20 cellular contexts compared by ENCODE assay signal in genomic region chr13:73340069-73340468, GRCh38.
A peak's percentile ranks its signal among the peaks of the same experiment; 100 is the strongest.
DNase-seq lines count a peak whose midpoint lies in the region; ATAC-seq, FAIRE-seq and TF ChIP-seq lines count a peak whose summit lies in the region.
"Had no signal": no experiment of that assay in that cellular context is flagged by ENCODE, and none has a peak within 500 bp of the region (broad histone marks: within the 10 kb centered on the region; RNA-seq: fewer than 3 reads in every experiment).

No MANE protein-coding gene starts in this region.

- H3K79me2 ChIP-seq in PC-3 (ENCODE audit: low read length) = no peaks in the 10 kb centered on the region
- H3K79me2 ChIP-seq in keratinocyte (ENCODE audit: control insufficient read depth, insufficient read depth, low read length) = no peaks in the 10 kb centered on the region

- FAIRE-seq in bronchial epithelial cell (lab: Jason Lieb, UNC) (no peak), keratinocyte (lab: Jason Lieb, UNC) (peak; percentile 17)
- FAIRE-seq: G401.6, GM12891, H54 had no signal

- peaks cover 0 to 3% (median 0%) of the 10 kb centered on the region in 7 donors for H3K4me1 Mint-ChIP-seq in naive thymus-derived CD4-positive, alpha-beta T cell

- H3K9me2 ChIP-seq in PC-3 (replicated peaks; ENCODE audit: low read length) = no peaks in the 10 kb centered on the region

- H3K36me3 ChIP-seq in PC-3 (ENCODE audit: low read depth, low read length) (no peaks in the 10 kb centered on the region), bronchial epithelial cell (ENCODE audit: control insufficient read depth, insufficient read depth, low read length) (no peaks in the 10 kb centered on the region), keratinocyte (ENCODE audit: control insufficient read depth in 2 of 2, extremely low read depth in 1 of 2, insufficient read depth in 2 of 2, low read length in 2 of 2) (no peaks in the 10 kb centered on the region)
- no peaks in the 10 kb centered on the region for H3K36me3 ChIP-seq in naive thymus-derived CD4-positive, alpha-beta T cell (ENCODE audit: control insufficient read depth in 2 of 3, insufficient read depth in 3 of 3, low read length in 3 of 3)
- H3K36me3 ChIP-seq: BLaER1 had no signal

- TF ChIP-seq CTCF in PC-3 (conservative IDR thresholded peaks at IDR 0.05; ENCODE audit: low read depth, low read length) = no peak
- TF ChIP-seq CTCF in bronchial epithelial cell (IDR thresholded peaks at IDR 0.05; ENCODE audit: insufficient read depth, low read length, severe bottlenecking) = no peak
- TF ChIP-seq CTCF in keratinocyte (optimal IDR thresholded peaks at IDR 0.05 in 1 of 3, IDR thresholded peaks at IDR 0.05 in 1 of 3, conservative IDR thresholded peaks at IDR 0.05 in 1 of 3; ENCODE audit: extremely low read depth in 1 of 3, insufficient read depth in 2 of 3, low read length in 3 of 3) = no peak

- no peaks in the 10 kb centered on the region for H3K27me3 Mint-ChIP-seq in naive thymus-derived CD4-positive, alpha-beta T cell

- H3K9me3 ChIP-seq in PC-3 (ENCODE audit: low read length) = no peaks in the 10 kb centered on the region
- no peaks in the 10 kb centered on the region for H3K9me3 ChIP-seq in keratinocyte (ENCODE audit: control insufficient read depth, low read depth, low read length)
- H3K9me3 ChIP-seq in naive thymus-derived CD4-positive, alpha-beta T cell (ENCODE audit: control insufficient read depth in 2 of 3, low read length in 3 of 3) = no peaks in the 10 kb centered on the region
- H3K9me3 ChIP-seq: BLaER1 had no signal

- no peak for ATAC-seq in PC-3
- no peak for ATAC-seq in naive thymus-derived CD4-positive, alpha-beta T cell
- ATAC-seq: GM23338 had no signal

- intact Hi-C loops in PC-3 (cut with micrococcal nuclease) = no loop called here
- intact Hi-C loops in naive thymus-derived CD4-positive, alpha-beta T cell (cut with micrococcal nuclease) = no loop called here

- no peak overlapping the region for H3K4me3 Mint-ChIP-seq in naive thymus-derived CD4-positive, alpha-beta T cell
- H3K4me3 Mint-ChIP-seq: CD14-positive monocyte; CD4-positive, alpha-beta memory T cell; GM23338 had no signal

- POLR2A ChIA-PET in PC-3 (lab: Charles Lee; ENCODE audit: unreplicated experiment) = interaction anchor here (0.7 kb wide), 1 partner anchor 58 kb away, joined by 3 read pairs; no protein-coding TSS in a partner anchor
- POLR2A ChIA-PET in naive thymus-derived CD4-positive, alpha-beta T cell (lab: Charles Lee) = no interaction called here

- dilution Hi-C loops in keratinocyte (cut with MboI; ENCODE audit: extremely low pct_ligation_motif_present, low sequenced_read_pairs) = no loop called here

- H3K4me2 ChIP-seq in PC-3 (ENCODE audit: low read length) (no peak overlapping the region), keratinocyte (ENCODE audit: control insufficient read depth, extremely low read depth, insufficient read depth, low read depth, low read length) (no peak overlapping the region)
- H3K4me2 ChIP-seq: BLaER1, GM23338 had no signal

- no peaks in the 10 kb centered on the region for H3K9me1 ChIP-seq in keratinocyte (ENCODE audit: control insufficient read depth, extremely low read depth, insufficient read depth, low read length)

- H2AFZ ChIP-seq in PC-3 (ENCODE audit: low read length) (no peak overlapping the region), keratinocyte (ENCODE audit: control insufficient read depth, low read length) (no peak overlapping the region)
- H2AFZ ChIP-seq: GM23338 had no signal

- H4K20me1 ChIP-seq in PC-3 (ENCODE audit: low read length) (no peaks in the 10 kb centered on the region), keratinocyte (ENCODE audit: control insufficient read depth, extremely low read depth, insufficient read depth, low read length) (no peaks in the 10 kb centered on the region)
- H4K20me1 ChIP-seq: BLaER1 had no signal

- H3K36me3 Mint-ChIP-seq in naive thymus-derived CD4-positive, alpha-beta T cell = no peaks in the 10 kb centered on the region
- H3K36me3 Mint-ChIP-seq: CD4-positive, alpha-beta memory T cell had no signal

- no peak overlapping the region for H3K27ac ChIP-seq in PC-3 (ENCODE audit: low read length)
- H3K27ac ChIP-seq in keratinocyte (ENCODE audit: control insufficient read depth, insufficient read depth, low read length) = peak overlapping the region; percentile 100
- no peak overlapping the region for H3K27ac ChIP-seq in naive thymus-derived CD4-positive, alpha-beta T cell (ENCODE audit: low read depth, low read length)
- H3K27ac ChIP-seq: BLaER1, HL-60 had no signal

- no peak overlapping the region for H3K27ac Mint-ChIP-seq in naive thymus-derived CD4-positive, alpha-beta T cell
- H3K27ac Mint-ChIP-seq: CD4-positive, alpha-beta memory T cell; GM23338 had no signal

- CTCF ChIA-PET in PC-3 (lab: Charles Lee) = no interaction called here
- CTCF ChIA-PET in naive thymus-derived CD4-positive, alpha-beta T cell (lab: Charles Lee) = no interaction called here

- peaks cover 6% of the 10 kb centered on the region for H3F3A ChIP-seq in PC-3 (ENCODE audit: low read length, unreplicated experiment)

- no TSS peak for BruUV-seq in PC-3 (replicated peaks; lab: Mats Ljungman, UMichigan)

- DNase-seq in EH (ENCODE audit: low read depth) = peak; percentile 4
- peak; percentile 25 for DNase-seq in PC-3
- DNase-seq in bronchial epithelial cell (ENCODE audit: low read depth) = peak; percentile 28
- DNase-seq in keratinocyte (ENCODE audit: low read depth, low spot score) = no peak
- no peak for DNase-seq in naive thymus-derived CD4-positive, alpha-beta T cell
- no peak for DNase-seq in hippocampal formation (lab: John Stamatoyannopoulos, UW)
- no peak for DNase-seq in DMS53 (lab: John Stamatoyannopoulos, UW)
- DNase-seq: 8988T; CD4-positive, alpha-beta memory T cell; DMS153; DMS79 treated with DMSO at 0.1 percent for 48 hours; EL; HCEC 1CT had no signal

- H3K4me1 ChIP-seq in PC-3 (ENCODE audit: insufficient read depth, low read length) (peaks cover 50% of the 10 kb centered on the region), keratinocyte (ENCODE audit: control insufficient read depth, extremely low read depth, insufficient read depth, low read length) (peaks cover 59% of the 10 kb centered on the region)
- no peaks in the 10 kb centered on the region for H3K4me1 ChIP-seq in naive thymus-derived CD4-positive, alpha-beta T cell (ENCODE audit: control insufficient read depth in 2 of 2, insufficient read depth in 2 of 2, low read length in 2 of 2)
- H3K4me1 ChIP-seq: BLaER1 had no signal

- H3K27me3 ChIP-seq in PC-3 (ENCODE audit: low read length) = no peaks in the 10 kb centered on the region
- H3K27me3 ChIP-seq in bronchial epithelial cell (ENCODE audit: control insufficient read depth, insufficient read depth, low read length) = no peaks in the 10 kb centered on the region
- no peaks in the 10 kb centered on the region for H3K27me3 ChIP-seq in keratinocyte (ENCODE audit: control insufficient read depth, extremely low read depth, insufficient read depth, low read length)
- no peaks in the 10 kb centered on the region for H3K27me3 ChIP-seq in naive thymus-derived CD4-positive, alpha-beta T cell (ENCODE audit: control insufficient read depth in 2 of 2, insufficient read depth in 2 of 2, low read length in 2 of 2)
- H3K27me3 ChIP-seq: BLaER1 had no signal

- peaks cover 0 to 2% (median 0%) of the 10 kb centered on the region in 11 donors for H3K9me3 Mint-ChIP-seq in naive thymus-derived CD4-positive, alpha-beta T cell
- H3K9me3 Mint-ChIP-seq: CD4-positive, alpha-beta memory T cell; GM23338 had no signal

- H3K9ac ChIP-seq in PC-3 (ENCODE audit: low read length) (no peak overlapping the region), keratinocyte (ENCODE audit: control insufficient read depth, extremely low read depth, insufficient read depth, low read length) (no peak overlapping the region)
- H3K9ac ChIP-seq: BLaER1 had no signal

- no peak overlapping the region for H3K4me3 ChIP-seq in PC-3 (ENCODE audit: low read length)
- H3K4me3 ChIP-seq in bronchial epithelial cell (ENCODE audit: low read depth, low read length) = no peak overlapping the region
- no peak overlapping the region for H3K4me3 ChIP-seq in keratinocyte (ENCODE audit: control insufficient read depth in 2 of 3, extremely low read depth in 1 of 3, insufficient read depth in 2 of 3, low read depth in 1 of 3, low read length in 3 of 3)
- H3K4me3 ChIP-seq in naive thymus-derived CD4-positive, alpha-beta T cell (ENCODE audit: low read length) = no peak overlapping the region
- H3K4me3 ChIP-seq: BLaER1, GM23338 had no signal

Comparison
In these comparisons a context has a peak if more than half of its experiments do, and no peak if none do; other contexts are left out.
1. DNase-seq: peak in EH (single experiment), PC-3 (single experiment) and bronchial epithelial cell (single experiment); none in keratinocyte (single experiment), naive thymus-derived CD4-positive, alpha-beta T cell (0 of 9), hippocampal formation (0 of 2) and DMS53 (single experiment).